ENCODE assay signal across 28 cellular contexts in genomic region chr2:136441979-136442378, GRCh38.
"Had no signal": no experiment of that assay in that cellular context is flagged by ENCODE, and none has a peak within 500 bp of the region (broad histone marks: within the 10 kb centered on the region; RNA-seq: fewer than 3 reads in every experiment).

No MANE protein-coding gene starts in this region.

- H3K4me1 ChIP-seq: heart right ventricle, lower lobe of right lung, suprapubic skin, tibial artery, upper lobe of right lung had no signal

- H3K27ac ChIP-seq: heart right ventricle, lower lobe of right lung, neutrophil, ovary, sigmoid colon, spleen, suprapubic skin, thoracic aorta, tibial artery, upper lobe of right lung had no signal

- ATAC-seq: heart right ventricle; left cardiac atrium; left lobe of liver; lower lobe of right lung; naive thymus-derived CD8-positive, alpha-beta T cell; right cardiac atrium; upper lobe of right lung had no signal

- H3K27me3 Mint-ChIP-seq: stimulated activated naive CD8-positive, alpha-beta T cell treated with anti-CD3 and anti-CD28 coated beads, Interleukin-15, Interleukin-2, amounts not matched to agents 100 ng/mL and 50 ng/mL, for 24 hours had no signal

- DNase-seq: heart right ventricle; hippocampal formation; kidney glomerular epithelial cell; left cardiac atrium; lower lobe of right lung; mammary epithelial cell; mesenchymal stem cell; naive thymus-derived CD8-positive, alpha-beta T cell; occipital lobe; ovary; right cardiac atrium; sigmoid colon; small intestine; spleen; stimulated activated CD4-positive, alpha-beta T cell treated with anti-CD3 and anti-CD28 coated beads, Interleukin-4, amount 100 ng/mL, for 24 hours; stimulated activated naive CD4-positive, alpha-beta T cell; tibial artery; trophoblast cell; upper lobe of right lung had no signal

- H3K9me3 ChIP-seq: heart right ventricle, lower lobe of right lung, neutrophil, ovary, sigmoid colon, spleen, suprapubic skin, thoracic aorta, tibial artery, upper lobe of right lung had no signal

- H3K27ac Mint-ChIP-seq: naive thymus-derived CD8-positive, alpha-beta T cell; nephron; progenitor cell of endocrine pancreas; stimulated activated effector memory CD8-positive, alpha-beta T cell treated with anti-CD3 and anti-CD28 coated beads, Interleukin-12 subunit alpha, Interleukin-12 subunit beta, amount 100 ng/mL, for 72 hours; stimulated activated naive CD8-positive, alpha-beta T cell treated with anti-CD3 and anti-CD28 coated beads, Interleukin-15, Interleukin-2, amounts not matched to agents 100 ng/mL and 50 ng/mL, for 24 hours had no signal

- H3K4me3 Mint-ChIP-seq: naive thymus-derived CD8-positive, alpha-beta T cell; nephron; neural crest cell; stimulated activated effector memory CD8-positive, alpha-beta T cell treated with anti-CD3 and anti-CD28 coated beads, Interleukin-12 subunit alpha, Interleukin-12 subunit beta, amount 100 ng/mL, for 72 hours; stimulated activated naive CD8-positive, alpha-beta T cell treated with anti-CD3 and anti-CD28 coated beads, Interleukin-15, Interleukin-2, amounts not matched to agents 100 ng/mL and 50 ng/mL, for 24 hours had no signal

- H3K27me3 ChIP-seq: ovary, sigmoid colon, upper lobe of right lung had no signal

- H3K36me3 Mint-ChIP-seq: naive thymus-derived CD8-positive, alpha-beta T cell; stimulated activated effector memory CD8-positive, alpha-beta T cell treated with anti-CD3 and anti-CD28 coated beads, Interleukin-12 subunit alpha, Interleukin-12 subunit beta, amount 100 ng/mL, for 72 hours had no signal

- H3K4me1 Mint-ChIP-seq: stimulated activated effector memory CD8-positive, alpha-beta T cell treated with anti-CD3 and anti-CD28 coated beads, Interleukin-12 subunit alpha, Interleukin-12 subunit beta, amount 100 ng/mL, for 72 hours had no signal

- H3K9me3 Mint-ChIP-seq: naive thymus-derived CD8-positive, alpha-beta T cell; nephron; neural crest cell; stimulated activated effector memory CD8-positive, alpha-beta T cell treated with anti-CD3 and anti-CD28 coated beads, Interleukin-12 subunit alpha, Interleukin-12 subunit beta, amount 100 ng/mL, for 72 hours; stimulated activated naive CD8-positive, alpha-beta T cell treated with anti-CD3 and anti-CD28 coated beads, Interleukin-15, Interleukin-2, amounts not matched to agents 100 ng/mL and 50 ng/mL, for 24 hours had no signal
